9 cellular contexts compared by ENCODE assay signal in the genomic region with DNA sequence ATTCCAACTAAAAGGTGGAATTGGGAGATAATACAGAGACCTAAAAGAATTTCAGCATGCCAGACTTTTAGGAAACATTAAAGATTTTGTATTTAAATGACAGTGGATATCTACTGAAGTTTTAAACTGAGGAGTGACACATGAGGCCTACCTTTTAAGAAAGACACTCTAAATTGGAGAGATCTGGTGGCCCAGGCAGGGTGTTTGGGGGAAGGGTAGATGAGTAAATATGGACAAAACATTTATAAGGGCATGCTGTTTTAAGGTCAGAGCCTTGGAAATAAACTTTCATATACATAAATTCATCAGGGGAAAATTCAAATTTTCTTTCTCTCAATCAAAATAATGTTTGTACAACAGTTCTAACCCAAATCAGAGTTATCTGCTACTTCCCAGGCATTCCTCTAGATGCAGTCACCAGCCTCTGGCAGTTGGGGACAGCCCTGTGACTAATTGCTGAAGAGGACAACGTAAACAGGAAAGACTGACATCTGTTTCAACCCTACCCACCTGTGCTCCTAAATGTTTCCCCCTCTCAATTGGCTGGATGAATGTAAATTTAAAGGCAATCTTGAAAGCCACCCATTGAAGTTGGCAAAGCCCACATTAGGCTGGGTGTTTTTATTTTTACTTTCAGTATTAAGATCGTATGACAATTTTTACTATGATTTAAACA.
DNase-seq lines count a peak whose midpoint lies in the region; ATAC-seq, FAIRE-seq and TF ChIP-seq lines count a peak whose summit lies in the region.
"Had no signal": no experiment of that assay in that cellular context is flagged by ENCODE, and none has a peak within 500 bp of the region (broad histone marks: within the 10 kb centered on the region; RNA-seq: fewer than 3 reads in every experiment).

No MANE protein-coding gene starts in this region.

- no peaks in the 10 kb centered on the region for H3K4me1 ChIP-seq in tibial nerve

- no peak for TF ChIP-seq CTCF in tibial nerve (IDR thresholded peaks at IDR 0.05)

- no peak overlapping the region for H3K27ac ChIP-seq in tibial nerve
- H3K27ac ChIP-seq: cardiac muscle cell had no signal

- peak; percentile 93 for ATAC-seq in GM21529 (IDR thresholded peaks at IDR 0.05; ENCODE audit: unreplicated experiment)

- no peaks in the 10 kb centered on the region for H3K9me3 ChIP-seq in tibial nerve

- no peak for TF ChIP-seq POLR2A in tibial nerve (IDR thresholded peaks at IDR 0.05)

- peak overlapping the region in 1 of 4 donors; percentile 24 for H3K4me3 ChIP-seq in tibial nerve
- H3K4me3 ChIP-seq: cardiac muscle cell had no signal

- H3K27me3 ChIP-seq in tibial nerve: no peaks in the 10 kb centered on the region
- H3K27me3 ChIP-seq: cardiac muscle cell had no signal

- DNase-seq in DMS53 (lab: John Stamatoyannopoulos, UW) (peak; percentile 78), LHCN-M2 (ENCODE audit: low read depth) (peak; percentile 88), dedifferentiated amniotic fluid mesenchymal stem cell (ENCODE audit: extremely low spot score) (peak; percentile 22), urothelium cell line (ENCODE audit: low spot score) (peak; percentile 60), tibial nerve (ENCODE audit: low spot score in 2 of 2) (no peak), cardiac septum (ENCODE audit: low spot score) (no peak), middle frontal gyrus (ENCODE audit: extremely low spot score, low spot score) (no peak)

- 47 to 49% methylated on average over 2 of the region's 2 CpGs for WGBS in tibial nerve, 2 donors

- no peak for FAIRE-seq in urothelium cell line (lab: Jason Lieb, UNC)

- H3K36me3 ChIP-seq in tibial nerve: no peaks in the 10 kb centered on the region
- H3K36me3 ChIP-seq: cardiac muscle cell had no signal

- intact Hi-C loops in cardiac septum (cut with DNase I): no loop called here

- no peak for TF ChIP-seq EP300 in tibial nerve (IDR thresholded peaks at IDR 0.05)

Comparison
In these comparisons a context has a peak if more than half of its experiments do, and no peak if none do; other contexts are left out.
1. DNase-seq: peak in DMS53 (single experiment), LHCN-M2 (single experiment), dedifferentiated amniotic fluid mesenchymal stem cell (single experiment) and urothelium cell line (single experiment); none in tibial nerve (0 of 2), cardiac septum (single experiment) and middle frontal gyrus (single experiment).